In the genomic region with DNA sequence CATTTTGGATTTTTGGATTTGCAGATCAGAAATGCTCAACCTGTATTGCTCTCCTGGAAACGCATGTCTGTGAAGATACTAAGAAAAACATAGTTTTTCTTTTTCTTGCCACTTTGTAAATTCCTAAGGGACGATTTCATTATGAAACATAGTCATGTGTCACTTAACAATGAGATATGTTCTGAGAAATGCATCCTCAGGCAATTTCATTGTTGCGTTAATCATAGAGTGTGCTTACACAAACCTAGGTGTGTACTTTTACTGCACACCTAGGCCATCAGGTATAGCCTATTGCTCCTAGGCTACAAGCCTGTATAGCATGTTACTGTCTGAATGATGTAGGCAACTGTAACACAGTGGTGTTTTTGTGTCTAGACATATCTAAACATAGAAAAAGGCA, we compare ENCODE assay signal across 26 cellular contexts. TPM values are rescaled to one million over a fixed set of nuclear protein-coding genes. Genes with fewer than 3 reads are reported as not detected.
A peak's percentile ranks its signal among the peaks of the same experiment; 100 is the strongest.
DNase-seq lines count a peak whose midpoint lies in the region; ATAC-seq lines count a peak whose summit lies in the region.
"Had no signal": no experiment of that assay in that cellular context is flagged by ENCODE, and none has a peak within 500 bp of the region (broad histone marks: within the 10 kb centered on the region; RNA-seq: fewer than 3 reads in every experiment).

No MANE protein-coding gene starts in this region.

- no peaks in the 10 kb centered on the region for H3K27me3 Mint-ChIP-seq in activated T-cell treated with anti-CD3 and anti-CD28 coated beads, Interleukin-2, amount 50 U/mL, for 24 hours
- no peaks in the 10 kb centered on the region for H3K27me3 Mint-ChIP-seq in T-helper 17 cell
- H3K27me3 Mint-ChIP-seq: B cell, progenitor cell of endocrine pancreas had no signal

- H3K4me3 Mint-ChIP-seq in activated T-cell treated with anti-CD3 and anti-CD28 coated beads, Interleukin-2, amount 50 U/mL, for 24 hours = no peak overlapping the region
- H3K4me3 Mint-ChIP-seq in T-helper 17 cell = peak overlapping the region; percentile 25
- peak overlapping the region; percentile 50 for H3K4me3 Mint-ChIP-seq in stimulated activated effector memory CD8-positive, alpha-beta T cell treated with anti-CD3 and anti-CD28 coated beads, Interleukin-12 subunit alpha, Interleukin-12 subunit beta, amount 100 ng/mL, for 72 hours
- H3K4me3 Mint-ChIP-seq: B cell; IgD-negative memory B cell; neural crest cell; T-helper 2 cell treated with Interferon-gamma antibody and Interleukin-4, amounts not matched to agents 5 μg/mL and 100 μg/mL, for 36 hours had no signal

- peaks cover 37% of the 10 kb centered on the region for H3K36me3 Mint-ChIP-seq in activated T-cell treated with anti-CD3 and anti-CD28 coated beads, Interleukin-2, amount 50 U/mL, for 24 hours (ENCODE audit: low read depth)
- H3K36me3 Mint-ChIP-seq in T-helper 17 cell (ENCODE audit: low read depth) = peaks cover 10% of the 10 kb centered on the region
- peaks cover 6% of the 10 kb centered on the region for H3K36me3 Mint-ChIP-seq in stimulated activated effector memory CD8-positive, alpha-beta T cell treated with anti-CD3 and anti-CD28 coated beads, Interleukin-12 subunit alpha, Interleukin-12 subunit beta, amount 100 ng/mL, for 72 hours
- H3K36me3 Mint-ChIP-seq: IgD-negative memory B cell had no signal

- peaks cover 22% of the 10 kb centered on the region for H3K9me3 Mint-ChIP-seq in activated T-cell treated with anti-CD3 and anti-CD28 coated beads, Interleukin-2, amount 50 U/mL, for 24 hours
- peaks cover 6% of the 10 kb centered on the region for H3K9me3 Mint-ChIP-seq in stimulated activated effector memory CD8-positive, alpha-beta T cell treated with anti-CD3 and anti-CD28 coated beads, Interleukin-12 subunit alpha, Interleukin-12 subunit beta, amount 100 ng/mL, for 72 hours

- H3K27ac Mint-ChIP-seq in activated T-cell treated with anti-CD3 and anti-CD28 coated beads, Interleukin-2, amount 50 U/mL, for 24 hours = peak overlapping the region; percentile 16
- peak overlapping the region; percentile 87 for H3K27ac Mint-ChIP-seq in T-helper 17 cell
- peak overlapping the region; percentile 86 for H3K27ac Mint-ChIP-seq in stimulated activated effector memory CD8-positive, alpha-beta T cell treated with anti-CD3 and anti-CD28 coated beads, Interleukin-12 subunit alpha, Interleukin-12 subunit beta, amount 100 ng/mL, for 72 hours
- H3K27ac Mint-ChIP-seq: B cell; IgD-negative memory B cell; progenitor cell of endocrine pancreas; T-helper 2 cell treated with Interferon-gamma antibody and Interleukin-4, amounts not matched to agents 5 μg/mL and 100 μg/mL, for 36 hours had no signal

- peaks cover 3% of the 10 kb centered on the region for H3K9me3 ChIP-seq in T-helper 17 cell (ENCODE audit: control insufficient read depth, low read length, poor library complexity, severe bottlenecking)
- H3K9me3 ChIP-seq: gastrocnemius medialis, mucosa of descending colon had no signal

- no peak for ATAC-seq in T-helper 17 cell
- peak; percentile 38 for ATAC-seq in stimulated activated effector memory CD8-positive, alpha-beta T cell treated with anti-CD3 and anti-CD28 coated beads, Interleukin-12 subunit alpha, Interleukin-12 subunit beta, amount 100 ng/mL, for 72 hours
- ATAC-seq: gastrocnemius medialis, mucosa of descending colon had no signal

- no peak for DNase-seq in activated T-cell treated with anti-CD3 and anti-CD28 coated beads, Interleukin-2, amount 50 U/mL, for 24 hours
- no peak for DNase-seq in activated T-cell treated with anti-CD3 and anti-CD28 coated beads for 4 hours
- DNase-seq in T-helper 17 cell = no peak
- peak; percentile 18 for DNase-seq in epithelial cell of prostate (ENCODE audit: low read depth, low spot score)
- no peak for DNase-seq in stimulated activated effector memory CD8-positive, alpha-beta T cell treated with anti-CD3 and anti-CD28 coated beads, Interleukin-12 subunit alpha, Interleukin-12 subunit beta, amount 100 ng/mL, for 72 hours (ENCODE audit: low spot score in 2 of 2)
- DNase-seq in 8988T = no peak
- DNase-seq in NCI-H748 (lab: John Stamatoyannopoulos, UW; ENCODE audit: unreplicated experiment) = no peak
- no peak for DNase-seq in dermis blood vessel endothelial cell
- DNase-seq: activated CD4-positive, alpha-beta T cell treated with anti-CD3 and anti-CD28 coated beads, Interleukin-2, amount 50 U/mL, for 1 hour; aorta; central memory CD4-positive, alpha-beta T cell; erythroblast; gastrocnemius medialis; hippocampal formation; mucosa of descending colon; NCI-H1417; NCI-H2107; NCI-H524 treated with DMSO at 0.1 percent for 48 hours had no signal

- H3K27ac ChIP-seq in epithelial cell of prostate = no peak overlapping the region
- H3K27ac ChIP-seq: gastrocnemius medialis had no signal

- peaks cover 77% of the 10 kb centered on the region for H3K4me1 Mint-ChIP-seq in activated T-cell treated with anti-CD3 and anti-CD28 coated beads, Interleukin-2, amount 50 U/mL, for 24 hours (ENCODE audit: low read depth)
- peaks cover 31% of the 10 kb centered on the region for H3K4me1 Mint-ChIP-seq in T-helper 17 cell
- H3K4me1 Mint-ChIP-seq in stimulated activated effector memory CD8-positive, alpha-beta T cell treated with anti-CD3 and anti-CD28 coated beads, Interleukin-12 subunit alpha, Interleukin-12 subunit beta, amount 100 ng/mL, for 72 hours = peaks cover 37% of the 10 kb centered on the region
- H3K4me1 Mint-ChIP-seq: B cell, IgD-negative memory B cell, neural crest cell had no signal

RNA-seq across cellular contexts. Expression of a gene that starts 13.4 kb away (rescaled TPM):
- total RNA-seq in T-helper 17 cell = 10 to 100 TPM; 53.9 to 64.7 TPM
- total RNA-seq in dermis blood vessel endothelial cell = not detected in 2 replicates
- total RNA-seq: H4, M059J, neural crest cell, progenitor cell of endocrine pancreas, SK-MEL-5 had no signal

Comparison
In these comparisons a context has a peak if more than half of its experiments do, and no peak if none do; other contexts are left out.
1. H3K27ac Mint-ChIP-seq: peak in every context shown above with its lines; median percentile 87 in T-helper 17 cell; 86 in stimulated activated effector memory CD8-positive, alpha-beta T cell treated with anti-CD3 and anti-CD28 coated beads, Interleukin-12 subunit alpha, Interleukin-12 subunit beta, amount 100 ng/mL, for 72 hours; 16 in activated T-cell treated with anti-CD3 and anti-CD28 coated beads, Interleukin-2, amount 50 U/mL, for 24 hours.
2. RNA of a gene that starts 13.4 kb away (total RNA-seq): 53.9 to 64.7 TPM in T-helper 17 cell; not detected in dermis blood vessel endothelial cell; every median in the first group is over 10 times any median in the second.